ENCODE assay signal across 8 cellular contexts in genomic region chr17:6755731-6756184, GRCh38. TPM values are rescaled to one million over a fixed set of nuclear protein-coding genes. Genes with fewer than 3 reads are reported as not detected.
A peak's percentile ranks its signal among the peaks of the same experiment; 100 is the strongest.
DNase-seq lines count a peak whose midpoint lies in the region; ATAC-seq and TF ChIP-seq lines count a peak whose summit lies in the region.

TSS of gene XAF1 (plus strand) at chr17:6756046. CDS start at chr17:6756079, 33 bp downstream.

- 0 to 4% (median 2%) methylated on average over 14 of the region's 14 CpGs for WGBS in spleen, 5 donors

- no peaks in the 10 kb centered on the region for H3K9me2 ChIP-seq in OCI-LY7 (ENCODE audit: insufficient read depth, low read length)

- TF ChIP-seq POLR2A in spleen (IDR thresholded peaks at IDR 0.05) = no peak

- peak within 1 kb of the TSS; percentile 70 for H3K4me2 ChIP-seq in OCI-LY7 (ENCODE audit: low read length)

- TF ChIP-seq CTCF in GM13976 (IDR thresholded peaks at IDR 0.05; ENCODE audit: borderline replicate concordance, control extremely low read depth, extremely low read depth, insufficient read depth, missing control alignments) (no peak), OCI-LY7 (conservative IDR thresholded peaks at IDR 0.05; ENCODE audit: low read length) (no peak), right atrium auricular region (IDR thresholded peaks at IDR 0.05) (no peak), spleen (IDR thresholded peaks at IDR 0.05 in 8 of 11, conservative IDR thresholded peaks at IDR 0.05 in 3 of 11) (no peak)

- H3K27me3 ChIP-seq in right atrium auricular region (no peaks in the 10 kb centered on the region), spleen (replicated peaks in 1 of 7) (no peaks in the 10 kb centered on the region)

- in situ Hi-C loops in GM13976 (cut with MboI; ENCODE audit: low sequenced_read_pairs, unreplicated experiment) = no loop called here

- peak within 1 kb of the TSS; percentile 89 to 99 for H3K27ac Mint-ChIP-seq in activated naive CD4-positive, alpha-beta T cell treated with anti-CD3 and anti-CD28 coated beads, Interleukin-2, amount 50 U/mL, for 72 hours

- peak; percentile 58 for DNase-seq in GM13976 (ENCODE audit: low spot score)
- DNase-seq in OCI-LY7 (ENCODE audit: low spot score) = peak; percentile 27
- peak; percentile 35 to 61 for DNase-seq in activated naive CD4-positive, alpha-beta T cell treated with anti-CD3 and anti-CD28 coated beads, Interleukin-2, amount 50 U/mL, for 72 hours (ENCODE audit: low spot score in 2 of 2)
- DNase-seq in right atrium auricular region (ENCODE audit: low spot score) = no peak
- peak; percentile 84 for DNase-seq in spleen
- DNase-seq in NCI-H2081 (lab: John Stamatoyannopoulos, UW) = no peak
- DNase-seq in NCI-H1092 (lab: John Stamatoyannopoulos, UW) = no peak

- intact Hi-C loops in OCI-LY7 (cut with micrococcal nuclease; ENCODE audit: unreplicated experiment) = no loop called here
- intact Hi-C loops in spleen (cut with DNase I; ENCODE audit: low total_unique reads) = no loop called here

- H3K9me3 ChIP-seq in OCI-LY7 (ENCODE audit: low read length) = no peaks in the 10 kb centered on the region
- no peaks in the 10 kb centered on the region for H3K9me3 ChIP-seq in right atrium auricular region
- no peaks in the 10 kb centered on the region for H3K9me3 ChIP-seq in spleen

- H3K27ac ChIP-seq in OCI-LY7 (ENCODE audit: low read depth, low read length, poor library complexity, severe bottlenecking) (no peak within 1 kb of the TSS), right atrium auricular region (peak within 1 kb of the TSS; percentile 87 to 88), spleen (peak within 1 kb of the TSS; percentile 87 to 93 (median 91))

- POLR2A ChIA-PET in OCI-LY7 (lab: Charles Lee) = interaction anchor here (0.6 kb wide), 1 partner anchor 73 kb away, joined by 4 read pairs; no protein-coding TSS in a partner anchor

- H3K9me3 Mint-ChIP-seq in activated naive CD4-positive, alpha-beta T cell treated with anti-CD3 and anti-CD28 coated beads, Interleukin-2, amount 50 U/mL, for 72 hours = no peaks in the 10 kb centered on the region

- H2AFZ ChIP-seq in OCI-LY7 (ENCODE audit: low read length) = peak within 1 kb of the TSS; percentile 96

- BruUV-seq in OCI-LY7 (replicated peaks; lab: Mats Ljungman, UMichigan) = no TSS peak

- H3K36me3 ChIP-seq in OCI-LY7 (ENCODE audit: insufficient read depth, low read length) (no peaks in the 10 kb centered on the region), right atrium auricular region (peaks cover 4% of the 10 kb centered on the region), spleen (peaks cover 0 to 33% (median 20%) of the 10 kb centered on the region in 6 donors)

- CTCF ChIA-PET in OCI-LY7 (lab: Charles Lee; ENCODE audit: unreplicated experiment) = no interaction called here

- no peaks in the 10 kb centered on the region for H4K20me1 ChIP-seq in OCI-LY7 (ENCODE audit: insufficient read depth, low read length)

- H3K4me1 ChIP-seq in OCI-LY7 (ENCODE audit: insufficient read depth, low read length, poor library complexity, severe bottlenecking) (peaks cover 14% of the 10 kb centered on the region), right atrium auricular region (peaks cover 0 to 52% of the 10 kb centered on the region in 2 donors), spleen (peaks cover 13 to 80% (median 57%) of the 10 kb centered on the region in 6 donors)

- H3K79me2 ChIP-seq in OCI-LY7 (ENCODE audit: insufficient read depth, low read depth, low read length) = no peaks in the 10 kb centered on the region

- H3K4me3 ChIP-seq in OCI-LY7 (ENCODE audit: low read depth, low read length, poor library complexity, severe bottlenecking) (peak within 1 kb of the TSS; percentile 45), right atrium auricular region (peak within 1 kb of the TSS; percentile 52 to 54), spleen (peak within 1 kb of the TSS; percentile 56 to 81 (median 69))

- peaks cover 0 to 37% of the 10 kb centered on the region in 2 donors for H3K36me3 Mint-ChIP-seq in activated naive CD4-positive, alpha-beta T cell treated with anti-CD3 and anti-CD28 coated beads, Interleukin-2, amount 50 U/mL, for 72 hours

- peak; percentile 63 to 70 for ATAC-seq in activated naive CD4-positive, alpha-beta T cell treated with anti-CD3 and anti-CD28 coated beads, Interleukin-2, amount 50 U/mL, for 72 hours
- no peak for ATAC-seq in HG03095 (IDR thresholded peaks at IDR 0.05; ENCODE audit: unreplicated experiment)

RNA-seq across cellular contexts. Expression of gene XAF1, which starts in this region (rescaled TPM):
- 0.38 and 0.77 TPM in 2 replicates for total RNA-seq in OCI-LY7 (2014; rRNA removed; shearing (Covaris generic))
- total RNA-seq in OCI-LY7 (2022) (0.46 TPM in 1 of 2 replicates, not detected in the other), right atrium auricular region (10 to 100 TPM in 1 of 2 donors, 1 to 10 TPM in 1; 9.4 to 12.8 TPM), spleen (100 to 1,000 TPM in 5 of 7 donors, 10 to 100 TPM in 2; 69.0 to 176 (median 117) TPM)
- total RNA-seq in activated naive CD4-positive, alpha-beta T cell treated with anti-CD3 and anti-CD28 coated beads, Interleukin-2, amount 50 U/mL, for 72 hours = 10 to 100 TPM in 1 of 2 donors, 1 to 10 TPM in 1; 6.5 to 72.3 TPM
- 10 to 100 TPM; 26.4 to 61.6 (median 31.4) TPM for polyA plus RNA-seq in spleen

Comparison
In these comparisons a context has a peak if more than half of its experiments do, and no peak if none do; other contexts are left out.
1. RNA of gene XAF1 (total RNA-seq): 69.0 to 176 TPM in spleen, 6.5 to 72.3 TPM in activated naive CD4-positive, alpha-beta T cell treated with anti-CD3 and anti-CD28 coated beads, Interleukin-2, amount 50 U/mL, for 72 hours and 9.4 to 12.8 TPM in right atrium auricular region; 0.38 to 0.77 TPM in OCI-LY7; every median in the first group is over 4 times any median in the second.
2. Peak in DNase-seq, H3K4me3 ChIP-seq and H3K4me2 ChIP-seq in OCI-LY7; RNA of the gene not detected or under 1 TPM.
3. DNase-seq: peak in GM13976 (single experiment), activated naive CD4-positive, alpha-beta T cell treated with anti-CD3 and anti-CD28 coated beads, Interleukin-2, amount 50 U/mL, for 72 hours (2 of 2) and spleen (single experiment); none in right atrium auricular region (single experiment), NCI-H2081 (0 of 2) and NCI-H1092 (single experiment).
4. Peak in every context shown above with its lines, with median percentiles within 50 percentile points of each other: H3K4me3 ChIP-seq.